Comparison of ENCODE assay signal across 8 cellular contexts in genomic region chr1:23634840-23635642, GRCh38. TPM values are rescaled to one million over a fixed set of nuclear protein-coding genes. Genes with fewer than 3 reads are reported as not detected.
A peak's percentile ranks its signal among the peaks of the same experiment; 100 is the strongest.
DNase-seq lines count a peak whose midpoint lies in the region; ATAC-seq and TF ChIP-seq lines count a peak whose summit lies in the region.

No MANE protein-coding gene starts in this region.

- peak overlapping the region; percentile 26 for H3K23ac ChIP-seq in neuronal stem cell (ENCODE audit: low read depth, low read length, poor library complexity)

- no peaks in the 10 kb centered on the region for H3K79me2 ChIP-seq in KMS-11 (ENCODE audit: insufficient read depth, low read depth)

- TF ChIP-seq POLR2A in Peyer's patch (IDR thresholded peaks at IDR 0.05) = no peak
- no peak for TF ChIP-seq POLR2A in gastroesophageal sphincter (IDR thresholded peaks at IDR 0.05)

- H3K27ac ChIP-seq in KMS-11 = no peak overlapping the region
- H3K27ac ChIP-seq in Peyer's patch = peak overlapping the region; percentile 59 to 73 (median 67)
- peak overlapping the region; percentile 35 to 91 (median 78) for H3K27ac ChIP-seq in gastroesophageal sphincter
- no peak overlapping the region for H3K27ac ChIP-seq in neuronal stem cell (replicated peaks; ENCODE audit: low read length)

- H3K4me3 Mint-ChIP-seq in activated naive CD4-positive, alpha-beta T cell treated with anti-CD3 and anti-CD28 coated beads, Interleukin-2, amount 50 U/mL, for 24 hours = peak overlapping the region; percentile 47

- H3K9me3 Mint-ChIP-seq in activated naive CD4-positive, alpha-beta T cell treated with anti-CD3 and anti-CD28 coated beads, Interleukin-2, amount 50 U/mL, for 24 hours = no peaks in the 10 kb centered on the region

- no peaks in the 10 kb centered on the region for H3K36me3 Mint-ChIP-seq in activated naive CD4-positive, alpha-beta T cell treated with anti-CD3 and anti-CD28 coated beads, Interleukin-2, amount 50 U/mL, for 24 hours

- H4K20me1 ChIP-seq in KMS-11 (ENCODE audit: insufficient read depth) = no peaks in the 10 kb centered on the region

- H2BK12ac ChIP-seq in neuronal stem cell (ENCODE audit: low read length) = peak overlapping the region; percentile 8

- H3K36me3 ChIP-seq in KMS-11 (ENCODE audit: insufficient read depth) = no peaks in the 10 kb centered on the region
- H3K36me3 ChIP-seq in Peyer's patch = no peaks in the 10 kb centered on the region
- H3K36me3 ChIP-seq in gastroesophageal sphincter = no peaks in the 10 kb centered on the region
- H3K36me3 ChIP-seq in neuronal stem cell (replicated peaks in 1 of 2; ENCODE audit: control insufficient read depth in 2 of 2, insufficient read depth in 2 of 2, low read length in 2 of 2) = no peaks in the 10 kb centered on the region

- H2BK120ac ChIP-seq in neuronal stem cell (ENCODE audit: low read depth, low read length) = no peak overlapping the region

- H3K9me3 ChIP-seq in Peyer's patch = no peaks in the 10 kb centered on the region
- no peaks in the 10 kb centered on the region for H3K9me3 ChIP-seq in gastroesophageal sphincter
- no peaks in the 10 kb centered on the region for H3K9me3 ChIP-seq in neuronal stem cell (replicated peaks in 1 of 2; ENCODE audit: control insufficient read depth in 2 of 2, insufficient read depth in 1 of 2, low read depth in 1 of 2, low read length in 2 of 2)

- H3K9ac ChIP-seq in KMS-11 = no peak overlapping the region
- H3K9ac ChIP-seq in neuronal stem cell (ENCODE audit: low read depth, low read length, poor library complexity) = no peak overlapping the region

- ATAC-seq in gastroesophageal sphincter (peak; percentile 74), GM21619 (IDR thresholded peaks at IDR 0.05; ENCODE audit: unreplicated experiment) (no peak), GM21381 (IDR thresholded peaks at IDR 0.05; ENCODE audit: unreplicated experiment) (no peak)

- H3K4me2 ChIP-seq in KMS-11 (peak overlapping the region; percentile 41), neuronal stem cell (ENCODE audit: insufficient read depth, low read length, poor library complexity, severe bottlenecking) (no peak overlapping the region)

- H3K4me1 Mint-ChIP-seq in activated naive CD4-positive, alpha-beta T cell treated with anti-CD3 and anti-CD28 coated beads, Interleukin-2, amount 50 U/mL, for 24 hours = peaks cover 34% of the 10 kb centered on the region

- no peaks in the 10 kb centered on the region for H3K27me3 Mint-ChIP-seq in activated naive CD4-positive, alpha-beta T cell treated with anti-CD3 and anti-CD28 coated beads, Interleukin-2, amount 50 U/mL, for 24 hours

- H3K79me1 ChIP-seq in neuronal stem cell (ENCODE audit: low read depth, low read length) = no peaks in the 10 kb centered on the region

- peak overlapping the region; percentile 81 for H4K91ac ChIP-seq in neuronal stem cell (ENCODE audit: low read depth, low read length, poor library complexity)

- H3K27ac Mint-ChIP-seq in activated naive CD4-positive, alpha-beta T cell treated with anti-CD3 and anti-CD28 coated beads, Interleukin-2, amount 50 U/mL, for 24 hours = peak overlapping the region; percentile 94

- peak overlapping the region; percentile 92 for H2BK15ac ChIP-seq in neuronal stem cell (ENCODE audit: low read length)

- H3K14ac ChIP-seq in neuronal stem cell (ENCODE audit: low read length) = no peak overlapping the region

- TF ChIP-seq CTCF in KMS-11 (conservative IDR thresholded peaks at IDR 0.05; ENCODE audit: low read depth, low read length) = peak; percentile 88
- peak; percentile 86 to 91 (median 90) for TF ChIP-seq CTCF in Peyer's patch (IDR thresholded peaks at IDR 0.05)
- TF ChIP-seq CTCF in gastroesophageal sphincter (IDR thresholded peaks at IDR 0.05) = peak; percentile 90 to 97 (median 94)

- no peak for TF ChIP-seq EP300 in gastroesophageal sphincter (IDR thresholded peaks at IDR 0.05)

- H2AFZ ChIP-seq in KMS-11 (ENCODE audit: low read depth) = peak overlapping the region; percentile 65
- H2AFZ ChIP-seq in neuronal stem cell (ENCODE audit: low read length) = peak overlapping the region; percentile 89

- peak overlapping the region; percentile 63 for H2BK5ac ChIP-seq in neuronal stem cell (ENCODE audit: low read length)

- H4K8ac ChIP-seq in neuronal stem cell (ENCODE audit: low read depth, low read length) = no peak overlapping the region

- H3K4me1 ChIP-seq in KMS-11 (ENCODE audit: low read depth, poor library complexity, severe bottlenecking) (peaks cover 9% of the 10 kb centered on the region), Peyer's patch (peaks cover 0 to 8% (median 3%) of the 10 kb centered on the region in 4 donors), gastroesophageal sphincter (peaks cover 0 to 33% (median 3%) of the 10 kb centered on the region in 3 donors), neuronal stem cell (ENCODE audit: control insufficient read depth in 2 of 2, insufficient read depth in 1 of 2, low read depth in 1 of 2, low read length in 2 of 2) (peaks cover 6 to 16% of the 10 kb centered on the region in 2 donors)

- no peaks in the 10 kb centered on the region; the same call in 1 of the 2 replicates for H3K27me3 ChIP-seq in KMS-11 (ENCODE audit: insufficient read depth, low read depth)
- no peaks in the 10 kb centered on the region for H3K27me3 ChIP-seq in Peyer's patch
- H3K27me3 ChIP-seq in gastroesophageal sphincter = no peaks in the 10 kb centered on the region
- peaks cover 0 to 5% (median 0%) of the 10 kb centered on the region in 3 experiments for H3K27me3 ChIP-seq in neuronal stem cell (ENCODE audit: control insufficient read depth in 3 of 3, insufficient read depth in 3 of 3, low read depth in 1 of 3, low read length in 3 of 3)

- DNase-seq in ELF-1 (ENCODE audit: low read depth, low spot score) (peak; percentile 76), Peyer's patch (peak in 2 of 3 donors; percentile 49 to 82), neuronal stem cell (ENCODE audit: low spot score) (peak; percentile 70)

- H3K4ac ChIP-seq in neuronal stem cell (ENCODE audit: low read length) = peak overlapping the region; percentile 54

- peak overlapping the region; percentile 91 for H3K18ac ChIP-seq in neuronal stem cell (ENCODE audit: low read length)

- H3K4me3 ChIP-seq in KMS-11 (IDR thresholded peaks at IDR 0.05; ENCODE audit: insufficient read depth, low read depth, low read length) = peak overlapping the region; percentile 60
- H3K4me3 ChIP-seq in Peyer's patch = peak overlapping the region; percentile 20 to 52 (median 33)
- H3K4me3 ChIP-seq in gastroesophageal sphincter = peak overlapping the region; percentile 19 to 42
- H3K4me3 ChIP-seq in neuronal stem cell (ENCODE audit: low read length in 2 of 2) = peak overlapping the region in 1 of 2 donors; percentile 43

- H2AK5ac ChIP-seq in neuronal stem cell (ENCODE audit: low read depth, low read length) = peak overlapping the region; percentile 82

- WGBS in gastroesophageal sphincter (ENCODE audit: low coverage in 1 of 2), 2 donors = 17 to 25% methylated on average over 12 to 17 of the region's 17 CpGs
- no CpG with 5 or more reads among the region's 17 CpGs for WGBS in neuronal stem cell (ENCODE audit: extremely low coverage in 2 of 2, insufficient read length in 2 of 2, insufficient replicate concordance in 1 of 2), 2 donors

RNA-seq across cellular contexts. Expression of gene RPL11, which starts 56.6 kb away (rescaled TPM):
- 100 to 1,000 TPM; 339 to 882 (median 437) TPM for total RNA-seq in Peyer's patch
- 1,000 to 10,000 TPM in 2 of 4 donors, 100 to 1,000 TPM in 2; 636 to 1,268 (median 935) TPM for total RNA-seq in gastroesophageal sphincter
- 2,607 TPM for polyA plus RNA-seq in neuronal stem cell (2013, experiment 1 of 2)
- polyA plus RNA-seq in neuronal stem cell (2013, experiment 2 of 2) = 2,636 TPM

Comparison
In these comparisons a context has a peak if more than half of its experiments do, and no peak if none do; other contexts are left out.
1. H3K27ac ChIP-seq: peak in Peyer's patch (4 of 4) and gastroesophageal sphincter (4 of 4); none in KMS-11 (single experiment) and neuronal stem cell (single experiment).
2. Peak in every context shown above with its lines, with median percentiles within 50 percentile points of each other: DNase-seq and CTCF ChIP-seq.